Comparison of ENCODE assay signal across 22 cellular contexts in genomic region chr7:1274876-1275684, GRCh38. TPM values are rescaled to one million over a fixed set of nuclear protein-coding genes. Genes with fewer than 3 reads are reported as not detected.
"Had no signal": no experiment of that assay in that cellular context is flagged by ENCODE, and none has a peak within 500 bp of the region (broad histone marks: within the 10 kb centered on the region; RNA-seq: fewer than 3 reads in every experiment).

No MANE protein-coding gene starts in this region.

- H3K4me1 ChIP-seq: ascending aorta, esophagus squamous epithelium, right atrium auricular region, testis had no signal

- FAIRE-seq: endothelial cell of umbilical vein, small intestine had no signal

- H3K27me3 ChIP-seq: ascending aorta, right atrium auricular region, testis had no signal

- H3K4me3 ChIP-seq: ascending aorta, esophagus squamous epithelium, lung, right atrium auricular region, testis had no signal

- H3K9me3 ChIP-seq: ascending aorta, esophagus squamous epithelium, right atrium auricular region, testis had no signal

- H3K36me3 ChIP-seq: ascending aorta, esophagus squamous epithelium, right atrium auricular region had no signal

- H3K27ac ChIP-seq: ascending aorta, esophagus squamous epithelium, right atrium auricular region, testis had no signal

- DNase-seq: activated CD4-positive, alpha-beta T cell treated with anti-CD3 and anti-CD28 coated beads for 48 hours; activated CD4-positive, CD25-positive, alpha-beta regulatory T cell; activated CD8-positive, alpha-beta T cell treated with anti-CD3 and anti-CD28 coated beads for 36 hours; activated naive CD4-positive, alpha-beta T cell; activated T-cell treated with anti-CD3 and anti-CD28 coated beads, Interleukin-2, amount 50 U/mL, for 1 hour; effector CD8-positive, alpha-beta T cell; esophagus squamous epithelium; left cardiac atrium; midbrain; small intestine; stimulated activated CD4-positive, alpha-beta T cell treated with anti-CD3 and anti-CD28 coated beads, Interleukin-15, amount 100 ng/mL, for 24 hours; stimulated activated CD4-positive, alpha-beta T cell treated with anti-CD3 and anti-CD28 coated beads, Interleukin-2, amount 100 ng/mL, for 48 hours; T1000; testis had no signal

- ATAC-seq: activated CD8-positive, alpha-beta T cell treated with anti-CD3 and anti-CD28 coated beads for 36 hours; activated T-helper 17 cell treated with anti-CD3 and anti-CD28 coated beads, Interleukin-2, amount 50 U/mL, for 72 hours; left cardiac atrium had no signal

RNA-seq across cellular contexts. Expression of gene UNCX, which starts 42.4 kb away (rescaled TPM):
- total RNA-seq: activated CD8-positive, alpha-beta T cell treated with anti-CD3 and anti-CD28 coated beads for 36 hours; activated T-helper 17 cell treated with anti-CD3 and anti-CD28 coated beads, Interleukin-2, amount 50 U/mL, for 72 hours; ascending aorta; endothelial cell of umbilical vein; esophagus squamous epithelium; left cardiac atrium; lung; osteoblast; progenitor cell of endocrine pancreas; right atrium auricular region; T-helper 1 cell treated with Interleukin-12 subunit alpha and Interleukin-12 subunit beta and Interleukin-4 antibody, amounts not matched to agents 30 ng/mL and 1 ng/mL, for 36 hours had no signal
- polyA plus RNA-seq: endothelial cell of umbilical vein, lung, small intestine had no signal
